In the genomic region with DNA sequence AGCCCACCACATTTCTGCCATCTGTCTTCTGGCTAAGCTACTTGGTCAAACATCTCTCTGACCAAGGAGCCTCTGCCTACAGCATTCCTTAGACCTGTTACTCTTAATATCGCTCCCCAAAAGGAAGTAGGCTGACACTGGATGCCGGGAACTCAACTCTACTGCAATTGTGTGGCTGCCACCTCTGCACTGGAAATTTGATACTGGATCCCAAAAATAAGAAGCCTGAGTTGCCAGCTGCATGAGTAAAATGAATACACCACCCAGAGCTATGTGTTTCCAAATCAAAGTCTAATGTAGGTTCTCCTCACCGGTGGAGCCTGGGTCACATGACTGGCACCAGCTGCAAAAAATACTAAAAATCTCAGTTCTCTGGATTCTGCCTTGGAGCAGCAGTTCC, we compare ENCODE assay signal across 2 cellular contexts.
TF ChIP-seq lines count a peak whose summit lies in the region.

No MANE protein-coding gene starts in this region.

TF ChIP-seq in Ishikawa, 13 proteins besides CTCF, POLR2A, EP300 and RAD21:
- TF ChIP-seq TEAD4 (IDR thresholded peaks at IDR 0.05) = no peak
- TF ChIP-seq, protein P1, sequence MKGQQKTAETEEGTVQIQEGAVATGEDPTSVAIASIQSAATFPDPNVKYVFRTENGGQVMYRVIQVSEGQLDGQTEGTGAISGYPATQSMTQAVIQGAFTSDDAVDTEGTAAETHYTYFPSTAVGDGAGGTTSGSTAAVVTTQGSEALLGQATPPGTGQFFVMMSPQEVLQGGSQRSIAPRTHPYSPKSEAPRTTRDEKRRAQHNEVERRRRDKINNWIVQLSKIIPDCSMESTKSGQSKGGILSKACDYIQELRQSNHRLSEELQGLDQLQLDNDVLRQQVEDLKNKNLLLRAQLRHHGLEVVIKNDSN (IDR thresholded peaks at IDR 0.05) = peak; percentile 43; the same call in 1 of the 2 replicates

TF ChIP-seq in K562, 482 proteins besides CTCF, POLR2A, EP300 and RAD21:
- TF ChIP-seq, protein P2, sequence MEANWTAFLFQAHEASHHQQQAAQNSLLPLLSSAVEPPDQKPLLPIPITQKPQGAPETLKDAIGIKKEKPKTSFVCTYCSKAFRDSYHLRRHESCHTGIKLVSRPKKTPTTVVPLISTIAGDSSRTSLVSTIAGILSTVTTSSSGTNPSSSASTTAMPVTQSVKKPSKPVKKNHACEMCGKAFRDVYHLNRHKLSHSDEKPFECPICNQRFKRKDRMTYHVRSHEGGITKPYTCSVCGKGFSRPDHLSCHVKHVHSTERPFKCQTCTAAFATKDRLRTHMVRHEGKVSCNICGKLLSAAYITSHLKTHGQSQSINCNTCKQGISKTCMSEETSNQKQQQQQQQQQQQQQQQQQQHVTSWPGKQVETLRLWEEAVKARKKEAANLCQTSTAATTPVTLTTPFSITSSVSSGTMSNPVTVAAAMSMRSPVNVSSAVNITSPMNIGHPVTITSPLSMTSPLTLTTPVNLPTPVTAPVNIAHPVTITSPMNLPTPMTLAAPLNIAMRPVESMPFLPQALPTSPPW (CRISPR knock-in tag; IDR thresholded peaks at IDR 0.05) = no peak
- no peak for TF ChIP-seq KHSRP (IDR thresholded peaks at IDR 0.05)
- TF ChIP-seq, protein P3, sequence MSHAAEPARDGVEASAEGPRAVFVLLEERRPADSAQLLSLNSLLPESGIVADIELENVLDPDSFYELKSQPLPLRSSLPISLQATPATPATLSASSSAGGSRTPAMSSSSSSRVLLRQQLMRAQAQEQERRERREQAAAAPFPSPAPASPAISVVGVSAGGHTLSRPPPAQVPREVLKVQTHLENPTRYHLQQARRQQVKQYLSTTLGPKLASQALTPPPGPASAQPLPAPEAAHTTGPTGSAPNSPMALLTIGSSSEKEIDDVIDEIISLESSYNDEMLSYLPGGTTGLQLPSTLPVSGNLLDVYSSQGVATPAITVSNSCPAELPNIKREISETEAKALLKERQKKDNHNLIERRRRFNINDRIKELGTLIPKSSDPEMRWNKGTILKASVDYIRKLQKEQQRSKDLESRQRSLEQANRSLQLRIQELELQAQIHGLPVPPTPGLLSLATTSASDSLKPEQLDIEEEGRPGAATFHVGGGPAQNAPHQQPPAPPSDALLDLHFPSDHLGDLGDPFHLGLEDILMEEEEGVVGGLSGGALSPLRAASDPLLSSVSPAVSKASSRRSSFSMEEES (CRISPR knock-in tag; IDR thresholded peaks at IDR 0.05) = peak; percentile 64
- TF ChIP-seq ERF (CRISPR knock-in tag; IDR thresholded peaks at IDR 0.05) = no peak
- no peak for TF ChIP-seq PRPF4 (IDR thresholded peaks at IDR 0.05; ENCODE audit: insufficient read depth, low read depth, low read length, poor library complexity, severe bottlenecking)
- TF ChIP-seq ZNF584 (CRISPR knock-in tag; IDR thresholded peaks at IDR 0.05; ENCODE audit: low read depth) = no peak
- TF ChIP-seq BCOR (IDR thresholded peaks at IDR 0.05) = no peak
- TF ChIP-seq, protein P4, sequence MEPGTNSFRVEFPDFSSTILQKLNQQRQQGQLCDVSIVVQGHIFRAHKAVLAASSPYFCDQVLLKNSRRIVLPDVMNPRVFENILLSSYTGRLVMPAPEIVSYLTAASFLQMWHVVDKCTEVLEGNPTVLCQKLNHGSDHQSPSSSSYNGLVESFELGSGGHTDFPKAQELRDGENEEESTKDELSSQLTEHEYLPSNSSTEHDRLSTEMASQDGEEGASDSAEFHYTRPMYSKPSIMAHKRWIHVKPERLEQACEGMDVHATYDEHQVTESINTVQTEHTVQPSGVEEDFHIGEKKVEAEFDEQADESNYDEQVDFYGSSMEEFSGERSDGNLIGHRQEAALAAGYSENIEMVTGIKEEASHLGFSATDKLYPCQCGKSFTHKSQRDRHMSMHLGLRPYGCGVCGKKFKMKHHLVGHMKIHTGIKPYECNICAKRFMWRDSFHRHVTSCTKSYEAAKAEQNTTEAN (CRISPR knock-in tag; IDR thresholded peaks at IDR 0.05) = no peak
- no peak for TF ChIP-seq POLR3G (IDR thresholded peaks at IDR 0.05; ENCODE audit: extremely low read depth, insufficient read length, insufficient replicate concordance)
